In the genomic region with DNA sequence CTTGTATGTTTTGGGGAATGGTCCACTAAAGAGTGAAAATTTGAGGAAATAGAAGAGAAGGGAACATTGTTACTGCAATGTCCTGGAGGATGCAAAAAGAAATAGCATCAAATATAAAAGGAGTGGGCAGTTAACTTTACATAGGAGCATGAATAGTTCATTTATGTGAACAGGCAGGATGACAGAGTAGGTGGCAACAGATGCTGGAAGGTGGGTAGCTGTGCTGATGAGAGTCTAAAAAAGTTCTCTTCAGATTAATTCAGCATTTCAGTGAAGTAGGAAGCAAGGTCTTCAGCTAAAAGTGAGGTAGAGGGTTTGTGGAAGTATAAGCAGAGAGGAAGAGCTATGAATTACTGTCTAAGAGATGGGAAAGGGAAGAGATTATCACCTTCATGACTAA, we compare ENCODE assay signal across 24 cellular contexts.
"Had no signal": no experiment of that assay in that cellular context is flagged by ENCODE, and none has a peak within 500 bp of the region (broad histone marks: within the 10 kb centered on the region; RNA-seq: fewer than 3 reads in every experiment).

No MANE protein-coding gene starts in this region.

- DNase-seq: stimulated activated CD4-positive, alpha-beta T cell treated with anti-CD3 and anti-CD28 coated beads, Interleukin-2, amount 100 ng/mL, for 48 hours; stimulated activated CD4-positive, alpha-beta T cell treated with anti-CD3 and anti-CD28 coated beads, Interleukin-4, amount 100 ng/mL, for 1 hour; stimulated activated CD4-positive, alpha-beta T cell treated with anti-CD3 and anti-CD28 coated beads, Interleukin-4, amount 100 ng/mL, for 24 hours; stimulated activated CD4-positive, alpha-beta T cell treated with anti-CD3 and anti-CD28 coated beads, Interleukin-4, amount 100 ng/mL, for 4 hours; stimulated activated CD8-positive, alpha-beta memory T cell treated with anti-CD3 and anti-CD28 coated beads, Interleukin-4, amount 100 ng/mL, for 48 hours; stimulated activated naive B cell treated with anti-CD40 and anti-IgM and Interleukin-4, amounts not matched to agents 10 μg/mL and 1 μg/mL and 100 μg/mL, for 72 hours; stimulated activated naive CD4-positive, alpha-beta T cell; stimulated activated naive CD4-positive, alpha-beta T cell treated with Interleukin-2 at 50 U/mL for 16 hours; stimulated activated naive CD8-positive, alpha-beta T cell treated with anti-CD3 and anti-CD28 coated beads, Interleukin-15, amount 100 ng/mL, for 72 hours; stimulated activated naive CD8-positive, alpha-beta T cell treated with anti-CD3 and anti-CD28 coated beads, Interleukin-15, Interleukin-2, amounts not matched to agents 100 U/mL and 50 U/mL, for 24 hours; stomach; substantia nigra; testis; thyroid gland; tibial artery; transverse colon; trophoblast cell; upper lobe of left lung; upper lobe of right lung; uterus had no signal

- H3K27ac ChIP-seq: stomach, suprapubic skin, testis, thoracic aorta, thyroid gland, tibial artery, tibial nerve, transverse colon, upper lobe of left lung, upper lobe of right lung, uterus, vagina had no signal

- H3K36me3 ChIP-seq: stomach, suprapubic skin, thoracic aorta, thyroid gland, tibial artery, tibial nerve, transverse colon, upper lobe of left lung, upper lobe of right lung, uterus, vagina had no signal

- H3K9me3 ChIP-seq: testis, thyroid gland, uterus had no signal

- H3K4me3 ChIP-seq: stomach, suprapubic skin, testis, thoracic aorta, thyroid gland, tibial artery, tibial nerve, transverse colon, upper lobe of left lung, upper lobe of right lung, uterus, vagina had no signal

- H3K27me3 ChIP-seq: stomach, suprapubic skin, testis, thyroid gland, tibial artery, tibial nerve, transverse colon, upper lobe of left lung, upper lobe of right lung, uterus, vagina had no signal

- H3K4me1 ChIP-seq: stomach, suprapubic skin, testis, thyroid gland, tibial artery, tibial nerve, transverse colon, upper lobe of left lung, upper lobe of right lung, uterus, vagina had no signal
